8 cellular contexts compared by ENCODE assay signal in genomic region chr6:25053875-25054371, GRCh38.
DNase-seq lines count a peak whose midpoint lies in the region; ATAC-seq and TF ChIP-seq lines count a peak whose summit lies in the region.

No MANE protein-coding gene starts in this region.

- H3K4me1 ChIP-seq in colonic mucosa, result no peaks in the 10 kb centered on the region

- no peaks in the 10 kb centered on the region for H3K36me3 Mint-ChIP-seq in IgD-negative memory B cell
- no peaks in the 10 kb centered on the region for H3K36me3 Mint-ChIP-seq in stimulated activated naive CD8-positive, alpha-beta T cell treated with anti-CD3 and anti-CD28 coated beads, Interleukin-15, Interleukin-2, amounts not matched to agents 100 ng/mL and 50 ng/mL, for 24 hours (ENCODE audit: low read depth)

- H3K4me1 Mint-ChIP-seq in IgD-negative memory B cell, result peaks cover 55 to 78% (median 55%) of the 10 kb centered on the region in 3 donors
- peaks cover 88% of the 10 kb centered on the region for H3K4me1 Mint-ChIP-seq in stimulated activated naive CD8-positive, alpha-beta T cell treated with anti-CD3 and anti-CD28 coated beads, Interleukin-15, Interleukin-2, amounts not matched to agents 100 ng/mL and 50 ng/mL, for 24 hours (ENCODE audit: low read depth)

- no peaks in the 10 kb centered on the region for H3K9me3 Mint-ChIP-seq in IgD-negative memory B cell
- no peaks in the 10 kb centered on the region for H3K9me3 Mint-ChIP-seq in stimulated activated naive CD8-positive, alpha-beta T cell treated with anti-CD3 and anti-CD28 coated beads, Interleukin-15, Interleukin-2, amounts not matched to agents 100 ng/mL and 50 ng/mL, for 24 hours

- no peak for DNase-seq in brain microvascular endothelial cell
- no peak for DNase-seq in colonic mucosa
- DNase-seq in NCI-H2196 (lab: John Stamatoyannopoulos, UW; ENCODE audit: unreplicated experiment), result no peak
- DNase-seq in NCI-H2171 treated with DMSO at 0.1 percent for 48 hours (lab: John Stamatoyannopoulos, UW), result no peak

- peak; percentile 85 for ATAC-seq in GM21576 (IDR thresholded peaks at IDR 0.05; ENCODE audit: unreplicated experiment)

- H3K27ac ChIP-seq in brain microvascular endothelial cell, result peak overlapping the region; percentile 87
- H3K27ac ChIP-seq in colonic mucosa, result no peak overlapping the region

- peak overlapping the region; percentile 46 to 85 (median 74) for H3K4me3 Mint-ChIP-seq in IgD-negative memory B cell
- no peak overlapping the region for H3K4me3 Mint-ChIP-seq in stimulated activated naive CD8-positive, alpha-beta T cell treated with anti-CD3 and anti-CD28 coated beads, Interleukin-15, Interleukin-2, amounts not matched to agents 100 ng/mL and 50 ng/mL, for 24 hours

- intact Hi-C loops in colonic mucosa (cut with DNase I), result no loop called here

- H3K9me3 ChIP-seq in colonic mucosa, result no peaks in the 10 kb centered on the region

- H3K9ac ChIP-seq in colonic mucosa (ENCODE audit: low read depth in 2 of 2, low read length in 2 of 2), result no peak overlapping the region

- H3K27me3 Mint-ChIP-seq in IgD-negative memory B cell, result no peaks in the 10 kb centered on the region
- H3K27me3 Mint-ChIP-seq in stimulated activated naive CD8-positive, alpha-beta T cell treated with anti-CD3 and anti-CD28 coated beads, Interleukin-15, Interleukin-2, amounts not matched to agents 100 ng/mL and 50 ng/mL, for 24 hours, result no peaks in the 10 kb centered on the region

- in situ Hi-C loops in brain microvascular endothelial cell (cut with HindIII; ENCODE audit: low pct_ligation_motif_present, low sequenced_read_pairs), result no loop called here

- H3K27me3 ChIP-seq in brain microvascular endothelial cell (replicated peaks), result no peaks in the 10 kb centered on the region
- no peaks in the 10 kb centered on the region for H3K27me3 ChIP-seq in colonic mucosa

- no peaks in the 10 kb centered on the region for H3K36me3 ChIP-seq in brain microvascular endothelial cell (replicated peaks)
- H3K36me3 ChIP-seq in colonic mucosa, result no peaks in the 10 kb centered on the region

- peak overlapping the region; percentile 89 to 95 (median 94) for H3K27ac Mint-ChIP-seq in IgD-negative memory B cell
- H3K27ac Mint-ChIP-seq in stimulated activated naive CD8-positive, alpha-beta T cell treated with anti-CD3 and anti-CD28 coated beads, Interleukin-15, Interleukin-2, amounts not matched to agents 100 ng/mL and 50 ng/mL, for 24 hours, result peak overlapping the region; percentile 70

- H3K4me3 ChIP-seq in brain microvascular endothelial cell (ENCODE audit: low read depth, low read length) (no peak overlapping the region), colonic mucosa (no peak overlapping the region)

- TF ChIP-seq CTCF in GM12874 (IDR thresholded peaks at IDR 0.05; ENCODE audit: insufficient read depth, low read depth, low read length) (0 out of 2 replicates have a peak, but pooled peaks have one; percentile 15), brain microvascular endothelial cell (IDR thresholded peaks at IDR 0.05; ENCODE audit: low read depth, low read length, missing control alignments) (no peak), colonic mucosa (IDR thresholded peaks at IDR 0.05) (no peak)
